18 cellular contexts compared by ENCODE assay signal in the genomic region with DNA sequence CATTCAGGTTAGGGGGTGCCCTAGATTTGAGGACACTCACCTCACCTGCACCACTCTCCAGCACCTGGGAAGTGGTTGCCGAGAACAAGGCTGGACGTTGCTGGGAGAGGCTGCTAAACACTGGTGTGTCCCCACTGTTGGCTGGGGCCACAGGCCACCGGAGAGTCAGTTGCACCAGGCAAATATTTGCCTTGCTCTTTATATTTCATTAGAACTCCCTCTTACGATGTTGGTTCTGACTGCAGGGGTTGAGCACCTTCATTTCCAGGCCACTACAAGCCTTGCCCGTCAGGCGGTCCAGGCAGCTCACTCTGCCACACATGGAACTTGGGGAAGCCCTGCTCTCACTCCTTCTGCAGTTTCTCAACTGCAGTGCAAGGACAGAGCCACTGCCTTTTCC. TPM values are rescaled to one million over a fixed set of nuclear protein-coding genes. Genes with fewer than 3 reads are reported as not detected.
DNase-seq lines count a peak whose midpoint lies in the region; ATAC-seq and TF ChIP-seq lines count a peak whose summit lies in the region.
"Had no signal": no experiment of that assay in that cellular context is flagged by ENCODE, and none has a peak within 500 bp of the region (broad histone marks: within the 10 kb centered on the region; RNA-seq: fewer than 3 reads in every experiment).

No MANE protein-coding gene starts in this region.

- TF ChIP-seq POLR2A in esophagus squamous epithelium (IDR thresholded peaks at IDR 0.05), result no peak

- no peak for TF ChIP-seq CTCF in lower lobe of right lung (IDR thresholded peaks at IDR 0.05)
- no peak for TF ChIP-seq CTCF in esophagus squamous epithelium (IDR thresholded peaks at IDR 0.05)

- H3K4me3 ChIP-seq in lower lobe of right lung (no peak overlapping the region), esophagus squamous epithelium (no peak overlapping the region)

- WGBS in esophagus squamous epithelium, 2 donors, result 48 to 52% methylated on average over 3 to 6 of the region's 6 CpGs

- H3K27me3 ChIP-seq in lower lobe of right lung (ENCODE audit: low read depth) (no peaks in the 10 kb centered on the region), esophagus squamous epithelium (peaks cover 0 to 20% (median 0%) of the 10 kb centered on the region in 4 donors)
- H3K27me3 ChIP-seq: BE2C had no signal

- H3K9me3 ChIP-seq in lower lobe of right lung (no peaks in the 10 kb centered on the region), esophagus squamous epithelium (no peaks in the 10 kb centered on the region)
- H3K9me3 ChIP-seq: BE2C, Caco-2 had no signal

- ATAC-seq in lower lobe of right lung, result peak; percentile 82 to 86
- ATAC-seq: HepG2, SK-N-SH treated with all-trans-retinoic acid at 6 μM for 48 hours had no signal

- H3K4me1 ChIP-seq in lower lobe of right lung (no peaks in the 10 kb centered on the region), esophagus squamous epithelium (no peaks in the 10 kb centered on the region)
- H3K4me1 ChIP-seq: BE2C, Caco-2 had no signal

- intact Hi-C loops in lower lobe of right lung (cut with DNase I), result no loop called here
- intact Hi-C loops in esophagus squamous epithelium (cut with DNase I), result no loop called here

- H3K27ac ChIP-seq in lower lobe of right lung (no peak overlapping the region), esophagus squamous epithelium (no peak overlapping the region)

- DNase-seq in NCI-H748 (lab: John Stamatoyannopoulos, UW; ENCODE audit: unreplicated experiment) (peak; percentile 55), NCI-H748 treated with DMSO at 0.1 percent for 48 hours (lab: John Stamatoyannopoulos, UW) (no peak), NCI-H774 (lab: John Stamatoyannopoulos, UW) (peak; percentile 81), lower lobe of right lung (peak; percentile 61), esophagus squamous epithelium (lab: John Stamatoyannopoulos, UW) (no peak), KG1 (lab: John Stamatoyannopoulos, UW) (no peak), SIG-M5 treated with dmso at 0.1 percent for 504 hours (lab: John Stamatoyannopoulos, UW; ENCODE audit: unreplicated experiment) (no peak)
- DNase-seq: BE2C; Caco-2; CD4-positive, CD25-positive, alpha-beta regulatory T cell; KBM-7; MV-4-11; NCI-H1436 treated with DMSO at 0.1 percent for 48 hours; NCI-H524; OCI-M1; T-helper 1 cell had no signal

- no peaks in the 10 kb centered on the region for H3K36me3 ChIP-seq in lower lobe of right lung
- H3K36me3 ChIP-seq in esophagus squamous epithelium, result no peaks in the 10 kb centered on the region
- H3K36me3 ChIP-seq: BE2C had no signal

RNA-seq across cellular contexts. Expression of gene HCN4, which starts 30.7 kb away (rescaled TPM):
- total RNA-seq in lower lobe of right lung, result 0.18 TPM
- not detected for total RNA-seq in esophagus squamous epithelium
- total RNA-seq: CD4-positive, CD25-positive, alpha-beta regulatory T cell; HepG2 had no signal

Comparison
In these comparisons a context has a peak if more than half of its experiments do, and no peak if none do; other contexts are left out.
1. DNase-seq: peak in NCI-H748 (single experiment), NCI-H774 (single experiment) and lower lobe of right lung (single experiment); none in NCI-H748 treated with DMSO at 0.1 percent for 48 hours (single experiment), esophagus squamous epithelium (single experiment), KG1 (single experiment) and SIG-M5 treated with dmso at 0.1 percent for 504 hours (single experiment).